ENCODE assay signal across 8 cellular contexts in the genomic region with DNA sequence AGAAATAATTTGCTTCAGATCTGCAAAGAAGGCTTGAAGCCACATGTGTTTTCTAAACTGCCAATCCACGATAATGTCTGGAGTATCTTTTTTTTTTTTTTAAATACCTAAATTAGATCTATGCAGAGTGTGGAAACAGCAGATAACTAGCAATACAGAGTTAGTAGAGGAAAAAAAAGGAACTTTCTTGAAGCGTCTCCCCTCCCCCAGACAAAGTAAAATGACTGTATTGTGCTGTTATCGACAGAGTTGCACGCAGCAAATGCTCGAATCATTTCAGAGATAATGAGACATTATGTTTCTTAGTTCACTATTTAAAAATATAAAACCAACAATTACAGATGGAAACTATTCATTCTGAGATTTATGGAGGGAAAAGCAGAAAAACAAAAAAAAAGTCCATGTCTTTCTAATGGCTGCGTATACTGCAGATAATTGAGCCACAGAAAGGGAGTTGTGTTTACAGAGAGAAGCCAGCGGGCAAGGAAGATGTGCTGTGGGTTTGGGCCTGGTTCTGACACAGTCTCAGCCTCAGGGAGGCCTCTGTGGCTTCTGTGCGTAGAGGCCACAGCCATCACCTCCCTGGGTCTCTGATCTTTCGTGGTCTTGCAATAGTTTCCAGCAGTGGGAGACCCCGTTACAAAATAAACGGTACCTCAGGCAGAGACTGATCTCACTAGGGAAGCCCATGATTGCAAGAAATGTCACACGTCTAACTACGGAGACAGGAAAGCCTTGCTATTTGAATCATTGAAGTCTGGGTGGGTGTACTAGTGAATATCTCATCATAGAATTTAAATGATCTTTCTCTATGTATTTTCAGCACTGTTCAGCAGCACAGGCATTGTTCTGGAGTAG. TPM values are rescaled to one million over a fixed set of nuclear protein-coding genes. Genes with fewer than 3 reads are reported as not detected.
A peak's percentile ranks its signal among the peaks of the same experiment; 100 is the strongest.
DNase-seq lines count a peak whose midpoint lies in the region; ATAC-seq, FAIRE-seq and TF ChIP-seq lines count a peak whose summit lies in the region.

No MANE protein-coding gene starts in this region.

- peaks cover 3% of the 10 kb centered on the region for H3K27me3 Mint-ChIP-seq in type B pancreatic cell

- H3F3A ChIP-seq in GM23248 (ENCODE audit: insufficient read depth), result peaks cover 57% of the 10 kb centered on the region

- H3K4me2 ChIP-seq in GM23248 (ENCODE audit: unreplicated experiment) (peak overlapping the region; percentile 92), GM12878 (ENCODE audit: control insufficient read depth, insufficient read depth) (peak overlapping the region; percentile 85)

- no peaks in the 10 kb centered on the region for H4K20me1 ChIP-seq in GM23248 (ENCODE audit: insufficient read depth)
- no peaks in the 10 kb centered on the region for H4K20me1 ChIP-seq in GM12878 (ENCODE audit: control insufficient read depth, insufficient read depth)

- in situ Hi-C loops in GM23248 (cut with MboI) (loop anchor here (25.0 kb wide), 1 partner anchor 858 kb away; no protein-coding TSS in a partner anchor), SK-MEL-5 (cut with HindIII; ENCODE audit: low pct_unique_long_range_greater_than_20kb, low sequenced_read_pairs) (no loop called here), GM12878 (cut with MboI) (no loop called here)

- H3K27ac Mint-ChIP-seq in type B pancreatic cell, result peak overlapping the region; percentile 84

- no peak for FAIRE-seq in GM12878 (lab: Jason Lieb, UNC)
- FAIRE-seq in H54 (lab: Jason Lieb, UNC), result no peak

- POLR2A ChIA-PET in GM12878 (lab: Charles Lee), result interaction anchor here (1.1 to 4.6 kb wide), 3 partner anchors 20 to 61 kb away, joined by 3 to 41 read pairs (median 7); partner anchors contain the start of gene KLF6

- no TSS peak for BruUV-seq in GM12878 (replicated peaks; lab: Mats Ljungman, UMichigan)

- CTCF ChIA-PET in GM12878 (lab: Yijun Ruan, JAX), result interaction anchor here (2.2 kb wide), 1 partner anchor 49 kb away, joined by 4 read pairs; no protein-coding TSS in a partner anchor

- no peak for TF ChIP-seq EP300 in GM12878 (IDR thresholded peaks at IDR 0.05; ENCODE audit: borderline replicate concordance in 1 of 2, control insufficient read depth in 1 of 2, low read depth in 2 of 2, low read length in 2 of 2)

- H3K4me1 Mint-ChIP-seq in type B pancreatic cell (ENCODE audit: unreplicated experiment), result peaks cover 50% of the 10 kb centered on the region

- WGBS in GM23248 (ENCODE audit: low coverage in 1 of 2, low lambda C conversion rate in 2 of 2, missing lambda C conversion rate in 2 of 2), 2 experiments, result 6 to 7% methylated on average over 13 of the region's 13 CpGs
- WGBS in GM12878 (ENCODE audit: insufficient coverage, insufficient replicate concordance, low lambda C conversion rate, missing lambda C conversion rate), result 18% methylated on average over 13 of the region's 13 CpGs
- 84 to 89% methylated on average over 13 of the region's 13 CpGs for WGBS in aorta, 2 donors

- TF ChIP-seq POLR2A in GM12878 (IDR thresholded peaks at IDR 0.05; ENCODE audit: low read depth, low read length), result no peak
- no peak for TF ChIP-seq POLR2A in H54 (IDR thresholded peaks at IDR 0.05; ENCODE audit: low read depth, low read length)

- H3K27ac ChIP-seq in GM23248, result peak overlapping the region; percentile 100
- H3K27ac ChIP-seq in GM12878 (ENCODE audit: control insufficient read depth, insufficient read depth), result peak overlapping the region; percentile 85
- no peak overlapping the region for H3K27ac ChIP-seq in aorta (ENCODE audit: low read depth in 1 of 2, low read length in 2 of 2)

- H3K36me3 Mint-ChIP-seq in type B pancreatic cell, result no peaks in the 10 kb centered on the region

- no peaks in the 10 kb centered on the region for H3K36me3 ChIP-seq in GM23248 (ENCODE audit: low read depth)
- H3K36me3 ChIP-seq in GM12878 (ENCODE audit: control insufficient read depth in 2 of 2, insufficient read depth in 2 of 2, low read length in 1 of 2), result no peaks in the 10 kb centered on the region
- no peaks in the 10 kb centered on the region for H3K36me3 ChIP-seq in aorta (ENCODE audit: control insufficient read depth in 1 of 2, insufficient read depth in 2 of 2, low read length in 1 of 2)

- ATAC-seq in GM12878 (peak; percentile 4; the same call in 1 of the 3 replicates), aorta (ENCODE audit: low FRiP score) (no peak), HG03378 (IDR thresholded peaks at IDR 0.05; ENCODE audit: unreplicated experiment) (no peak)

- SMC1A ChIA-PET in GM12878 (lab: Charles Lee; ENCODE audit: uncharacterized antibody, unreplicated experiment), result interaction anchor here (1.5 to 16.8 kb wide), 6 partner anchors 15 to 72 kb away, joined by 5 to 280 read pairs (median 16); partner anchors contain the start of gene KLF6

- intact Hi-C loops in GM12878 (cut with micrococcal nuclease; ENCODE audit: unreplicated experiment), result no loop called here
- intact Hi-C loops in aorta (cut with DNase I), result loop anchor here in 1 of 2 donors (5.0 kb wide), 1 partner anchor 83 kb away; no protein-coding TSS in a partner anchor

- DNase-seq in GM23248 (peak; percentile 78), SK-MEL-5 (ENCODE audit: low read depth, low spot score) (peak; percentile 53), GM12878 (ENCODE audit: low read depth, low spot score) (no peak), midbrain (lab: John Stamatoyannopoulos, UW) (peak; percentile 21), type B pancreatic cell (ENCODE audit: extremely low spot score, unreplicated experiment) (no peak), aorta (no peak), H54 (ENCODE audit: insufficient read length, low spot score) (no peak)

- H3K9me2 ChIP-seq in GM23248 (ENCODE audit: insufficient read depth), result no peaks in the 10 kb centered on the region

- H3K4me3 ChIP-seq in GM23248 (peak overlapping the region; percentile 37), GM12878 (no peak overlapping the region), aorta (ENCODE audit: low read length in 2 of 2) (no peak overlapping the region)

- H3K27me3 ChIP-seq in GM23248 (replicated peaks; ENCODE audit: insufficient read depth) (no peaks in the 10 kb centered on the region), GM12878 (replicated peaks in 1 of 2; ENCODE audit: control insufficient read depth in 2 of 2, insufficient read depth in 2 of 2, low read length in 1 of 2) (no peaks in the 10 kb centered on the region), aorta (ENCODE audit: control insufficient read depth in 1 of 2, insufficient read depth in 2 of 2, low read length in 1 of 2) (no peaks in the 10 kb centered on the region)

- RAD21 ChIA-PET in GM12878 (lab: Charles Lee; ENCODE audit: unreplicated experiment), result interaction anchor here (2.3 to 3.7 kb wide), 3 partner anchors 20 to 47 kb away, joined by 10 to 46 read pairs (median 19); partner anchors contain the start of gene KLF6

- peak overlapping the region; percentile 46 for H3K4me3 Mint-ChIP-seq in type B pancreatic cell

- H3K9ac ChIP-seq in GM23248 (peak overlapping the region; percentile 93), GM12878 (ENCODE audit: control insufficient read depth, insufficient read depth, low read length) (peak overlapping the region; percentile 55)

- TF ChIP-seq CTCF in GM12878 (IDR thresholded peaks at IDR 0.05 in 2 of 3, conservative IDR thresholded peaks at IDR 0.05 in 1 of 3; ENCODE audit: control insufficient read depth in 2 of 3, extremely low read depth in 1 of 3, insufficient read depth in 1 of 3, low read depth in 3 of 3, low read length in 3 of 3) (no peak), type B pancreatic cell (conservative IDR thresholded peaks at IDR 0.05) (no peak)

- no peaks in the 10 kb centered on the region for H3K9me3 Mint-ChIP-seq in type B pancreatic cell

- H3K9me3 ChIP-seq in GM23248 (ENCODE audit: low read depth) (no peaks in the 10 kb centered on the region), GM12878 (replicated peaks; ENCODE audit: control insufficient read depth, insufficient read depth, low read length) (no peaks in the 10 kb centered on the region), aorta (ENCODE audit: control insufficient read depth, low read length) (no peaks in the 10 kb centered on the region)

- no peaks in the 10 kb centered on the region for H3K79me2 ChIP-seq in GM23248 (ENCODE audit: insufficient read depth)
- H3K79me2 ChIP-seq in GM12878 (ENCODE audit: control insufficient read depth, insufficient read depth, low read length), result no peaks in the 10 kb centered on the region

- H3K4me1 ChIP-seq in GM23248 (ENCODE audit: insufficient read depth) (peaks cover 43% of the 10 kb centered on the region), GM12878 (ENCODE audit: control insufficient read depth, insufficient read depth, low read length) (peaks cover 32% of the 10 kb centered on the region), aorta (ENCODE audit: control insufficient read depth in 1 of 2, insufficient read depth in 2 of 2, low read length in 2 of 2) (peaks cover 2 to 4% of the 10 kb centered on the region in 2 donors)

- H2AFZ ChIP-seq in GM23248, result peak overlapping the region; percentile 72
- H2AFZ ChIP-seq in GM12878 (ENCODE audit: control insufficient read depth, low read depth, low read length), result peak overlapping the region; percentile 81

- TF ChIP-seq RAD21 in GM12878 (IDR thresholded peaks at IDR 0.05; ENCODE audit: insufficient read depth, low read depth, low read length), result no peak

RNA-seq across cellular contexts. Expression of gene KLF6, which starts 19.1 kb away (rescaled TPM):
- 49.8 and 58.9 TPM in 2 replicates for total RNA-seq in GM23248 (2014; rRNA removed; shearing (Covaris generic))
- polyA plus RNA-seq in GM23248 (2016; fragmentation: Nextera tagmentation; extraction: Ambion mirVana) (264 and 279 TPM in 2 replicates), GM12878 (2011; rRNA removed) (31.5 and 32.0 TPM in 2 replicates), GM12878 (2014; fragmentation: Illumina TruSeq; extraction: Trizol) (21.6 and 26.4 TPM in 2 replicates), GM12878 (2014; fragmentation: Nextera tagmentation; extraction: Ambion mirVana) (10 to 100 TPM in 1 of 2 experiments, 1 to 10 TPM in 1; 7.4 to 15.4 TPM), GM12878 (2014; rRNA removed) (20.2 and 25.4 TPM in 2 replicates), GM12878 (2016; fragmentation: Nextera tagmentation; extraction: Ambion mirVana) (10 to 100 TPM; 48.6 to 54.1 TPM), aorta (100 to 1,000 TPM in 1 of 2 donors, 10 to 100 TPM in 1; 44.2 to 160 TPM)
- 15.0 and 18.5 TPM in 2 replicates for total RNA-seq in SK-MEL-5 (2014; rRNA removed; shearing (Covaris generic))
- 34.5 and 48.0 TPM in 2 replicates for polyA plus RNA-seq in SK-MEL-5 (2015; cell fraction: cytosol; rRNA removed)
- 218 and 235 TPM in 2 replicates for polyA plus RNA-seq in SK-MEL-5 (2015; cell fraction: nucleus; rRNA removed)
- total RNA-seq in GM12878 (2013; cell fraction: nucleolus; rRNA removed), result 102 and 109 TPM in 2 replicates
- total RNA-seq in GM12878 (2014; rRNA removed) (17.6 and 19.9 TPM in 2 replicates), GM12878 (2014; rRNA removed; fragmentation: Illumina TruSeq; extraction: Trizol) (16.1 and 16.2 TPM in 2 replicates), GM12878 (2021) (42.1 and 47.3 TPM in 2 replicates), type B pancreatic cell (ENCODE audit: low replicate concordance) (117 and 269 TPM in 2 replicates), aorta (100 to 1,000 TPM; 171 to 384 TPM)
- polyA plus RNA-seq in GM12878 (2011; ENCODE audit: low read depth), result 25.2 TPM
- 29.9 and 31.3 TPM in 2 replicates for polyA plus RNA-seq in GM12878 (2011; cell fraction: cytosol; rRNA removed)
- 60.5 and 74.6 TPM in 2 replicates for polyA plus RNA-seq in GM12878 (2011; cell fraction: nucleus; rRNA removed)
- 49.8 and 49.9 TPM in 2 replicates for polyA plus RNA-seq in GM12878 (2012)
- polyA minus RNA-seq in GM12878 (2011; rRNA and poly(A)+ RNA removed), result 78.3 and 96.8 TPM in 2 replicates
- 15.2 and 23.9 TPM in 2 replicates for polyA minus RNA-seq in GM12878 (2011; cell fraction: cytosol; rRNA and poly(A)+ RNA removed)
- 201 and 273 TPM in 2 replicates for polyA minus RNA-seq in GM12878 (2011; cell fraction: nucleus; rRNA and poly(A)+ RNA removed)

Comparison
In these comparisons a context has a peak if more than half of its experiments do, and no peak if none do; other contexts are left out.
1. DNase-seq: peak in GM23248 (single experiment), SK-MEL-5 (single experiment) and midbrain (single experiment); none in GM12878 (single experiment), type B pancreatic cell (single experiment), aorta (0 of 2) and H54 (single experiment).
2. H3K27ac ChIP-seq: peak in GM23248 (single experiment) and GM12878 (single experiment); none in aorta (0 of 2).